Comparison of ENCODE assay signal across 2 cellular contexts in genomic region chr12:120000556-120000955, GRCh38.
A peak's percentile ranks its signal among the peaks of the same experiment; 100 is the strongest.
TF ChIP-seq lines count a peak whose summit lies in the region.

No MANE protein-coding gene starts in this region.

TF ChIP-seq in K562, 482 proteins besides CTCF, POLR2A, EP300 and RAD21:
- TF ChIP-seq ELK1 (CRISPR knock-in tag; IDR thresholded peaks at IDR 0.05) = no peak
- no peak for TF ChIP-seq ATF3 (IDR thresholded peaks at IDR 0.05)
- TF ChIP-seq ATF3 (CRISPR knock-in tag; conservative IDR thresholded peaks at IDR 0.05) = no peak
- peak; percentile 30 for TF ChIP-seq RBM25 (IDR thresholded peaks at IDR 0.05; ENCODE audit: low read depth, low read length, severe bottlenecking)
- TF ChIP-seq, protein P1, sequence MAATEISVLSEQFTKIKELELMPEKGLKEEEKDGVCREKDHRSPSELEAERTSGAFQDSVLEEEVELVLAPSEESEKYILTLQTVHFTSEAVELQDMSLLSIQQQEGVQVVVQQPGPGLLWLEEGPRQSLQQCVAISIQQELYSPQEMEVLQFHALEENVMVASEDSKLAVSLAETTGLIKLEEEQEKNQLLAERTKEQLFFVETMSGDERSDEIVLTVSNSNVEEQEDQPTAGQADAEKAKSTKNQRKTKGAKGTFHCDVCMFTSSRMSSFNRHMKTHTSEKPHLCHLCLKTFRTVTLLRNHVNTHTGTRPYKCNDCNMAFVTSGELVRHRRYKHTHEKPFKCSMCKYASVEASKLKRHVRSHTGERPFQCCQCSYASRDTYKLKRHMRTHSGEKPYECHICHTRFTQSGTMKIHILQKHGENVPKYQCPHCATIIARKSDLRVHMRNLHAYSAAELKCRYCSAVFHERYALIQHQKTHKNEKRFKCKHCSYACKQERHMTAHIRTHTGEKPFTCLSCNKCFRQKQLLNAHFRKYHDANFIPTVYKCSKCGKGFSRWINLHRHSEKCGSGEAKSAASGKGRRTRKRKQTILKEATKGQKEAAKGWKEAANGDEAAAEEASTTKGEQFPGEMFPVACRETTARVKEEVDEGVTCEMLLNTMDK (IDR thresholded peaks at IDR 0.05; ENCODE audit: borderline replicate concordance, insufficient read depth, low read depth, low read length, poor library complexity, severe bottlenecking) = no peak
- no peak for TF ChIP-seq BMI1 (IDR thresholded peaks at IDR 0.05; ENCODE audit: low read length)

TF ChIP-seq in liver, 16 proteins besides CTCF, POLR2A, EP300 and RAD21 (continued from another document):
- TF ChIP-seq, protein P2, sequence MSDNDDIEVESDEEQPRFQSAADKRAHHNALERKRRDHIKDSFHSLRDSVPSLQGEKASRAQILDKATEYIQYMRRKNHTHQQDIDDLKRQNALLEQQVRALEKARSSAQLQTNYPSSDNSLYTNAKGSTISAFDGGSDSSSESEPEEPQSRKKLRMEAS (IDR thresholded peaks at IDR 0.05) = no peak
- TF ChIP-seq EGR1 (IDR thresholded peaks at IDR 0.05; ENCODE audit: low read depth in 2 of 2) (no peak), RXRA (IDR thresholded peaks at IDR 0.05) (peak in 1 of 2 donors; percentile 11), FOXA1 (IDR thresholded peaks at IDR 0.05) (no peak), NR2F2 (IDR thresholded peaks at IDR 0.05) (no peak), ZBTB33 (IDR thresholded peaks at IDR 0.05) (no peak), REST (IDR thresholded peaks at IDR 0.05) (no peak), ATF3 (IDR thresholded peaks at IDR 0.05) (no peak), YY1 (IDR thresholded peaks at IDR 0.05) (no peak), TAF1 (conservative IDR thresholded peaks at IDR 0.05) (no peak), HNF4G (IDR thresholded peaks at IDR 0.05) (peak; percentile 63), HNF4A (conservative IDR thresholded peaks at IDR 0.05) (peak; percentile 70 to 86), JUND (IDR thresholded peaks at IDR 0.05) (no peak), GABPA (IDR thresholded peaks at IDR 0.05 in 1 of 2, conservative IDR thresholded peaks at IDR 0.05 in 1 of 2) (no peak), FOXA2 (IDR thresholded peaks at IDR 0.05) (no peak)
